In genomic region chr20:62133864-62134263, GRCh38 we compare ENCODE assay signal across 11 cellular contexts. TPM values are rescaled to one million over a fixed set of nuclear protein-coding genes. Genes with fewer than 3 reads are reported as not detected.
DNase-seq lines count a peak whose midpoint lies in the region; ATAC-seq, FAIRE-seq and TF ChIP-seq lines count a peak whose summit lies in the region.
"Had no signal": no experiment of that assay in that cellular context is flagged by ENCODE, and none has a peak within 500 bp of the region (broad histone marks: within the 10 kb centered on the region; RNA-seq: fewer than 3 reads in every experiment).

No MANE protein-coding gene starts in this region.

- TF ChIP-seq EP300 in SK-N-SH (IDR thresholded peaks at IDR 0.05; ENCODE audit: borderline replicate concordance in 1 of 2, low read depth in 1 of 2, low read length in 1 of 2) (no peak), stomach (IDR thresholded peaks at IDR 0.05) (no peak)

- H3K27ac ChIP-seq in SK-N-SH (ENCODE audit: low read depth in 2 of 2, low read length in 1 of 2) = no peak overlapping the region; a peak in 1 of 4 replicates
- no peak overlapping the region for H3K27ac ChIP-seq in foreskin keratinocyte
- H3K27ac ChIP-seq in stomach = peak overlapping the region in 3 of 5 donors; percentile 67 to 76 (median 67)
- H3K27ac ChIP-seq: pancreas had no signal

- no peaks in the 10 kb centered on the region for H3K9me3 Mint-ChIP-seq in activated T-cell treated with anti-CD3 and anti-CD28 coated beads, Interleukin-2, amount 50 U/mL, for 4 hours

- TF ChIP-seq RAD21 in SK-N-SH (IDR thresholded peaks at IDR 0.05; ENCODE audit: low read length) = no peak

- no peak overlapping the region for H2AFZ ChIP-seq in SK-N-SH (ENCODE audit: low read depth)

- no peaks in the 10 kb centered on the region for H3K27me3 ChIP-seq in SK-N-SH (ENCODE audit: insufficient read depth)
- no peaks in the 10 kb centered on the region for H3K27me3 ChIP-seq in foreskin keratinocyte
- H3K27me3 ChIP-seq in stomach = no peaks in the 10 kb centered on the region
- H3K27me3 ChIP-seq: pancreas had no signal

- peaks cover 49 to 94% of the 10 kb centered on the region in 2 experiments for H3K36me3 ChIP-seq in SK-N-SH (replicated peaks in 1 of 2; ENCODE audit: control insufficient read depth in 1 of 2, insufficient read depth in 2 of 2, low read length in 1 of 2)
- H3K36me3 ChIP-seq in stomach = peaks cover 93 to 100% (median 100%) of the 10 kb centered on the region in 4 donors
- H3K36me3 ChIP-seq in mucosa of descending colon (ENCODE audit: low read depth) = peaks cover 8% of the 10 kb centered on the region

- no peaks in the 10 kb centered on the region for H3K27me3 Mint-ChIP-seq in activated T-cell treated with anti-CD3 and anti-CD28 coated beads, Interleukin-2, amount 50 U/mL, for 4 hours (ENCODE audit: low read depth)

- WGBS in SK-N-SH (ENCODE audit: low lambda C conversion rate) = 97% methylated on average over 7 of the region's 12 CpGs
- 80 to 87% (median 85%) methylated on average over 11 to 12 of the region's 12 CpGs for WGBS in stomach, 5 donors

- H3K4me1 ChIP-seq in SK-N-SH (ENCODE audit: control insufficient read depth in 1 of 2, insufficient read depth in 2 of 2, low read depth in 1 of 2, low read length in 1 of 2) = no peaks in the 10 kb centered on the region; a peak in 1 of 4 replicates
- no peaks in the 10 kb centered on the region for H3K4me1 ChIP-seq in foreskin keratinocyte
- peaks cover 5 to 48% (median 14%) of the 10 kb centered on the region in 4 donors for H3K4me1 ChIP-seq in stomach
- H3K4me1 ChIP-seq in mucosa of descending colon (ENCODE audit: low read depth) = no peaks in the 10 kb centered on the region

- no peak for DNase-seq in activated T-cell treated with anti-CD3 and anti-CD28 coated beads, Interleukin-2, amount 50 U/mL, for 4 hours
- DNase-seq in activated T-cell treated with anti-CD3 and anti-CD28 coated beads, Interleukin-2, amount 50 U/mL, for 48 hours = no peak
- DNase-seq in SK-N-SH = peak; percentile 56
- no peak for DNase-seq in foreskin keratinocyte
- no peak for DNase-seq in stomach
- no peak for DNase-seq in COLO668 (lab: John Stamatoyannopoulos, UW; ENCODE audit: unreplicated experiment)
- no peak for DNase-seq in mucosa of descending colon
- no peak for DNase-seq in urothelium cell line (ENCODE audit: low spot score)
- DNase-seq: foreskin fibroblast, NCI-H1105, pancreas had no signal

- H3K9me3 ChIP-seq in SK-N-SH = no peaks in the 10 kb centered on the region
- no peaks in the 10 kb centered on the region for H3K9me3 ChIP-seq in stomach
- H3K9me3 ChIP-seq in mucosa of descending colon = no peaks in the 10 kb centered on the region
- H3K9me3 ChIP-seq: pancreas had no signal

- no peak overlapping the region for H3K4me3 Mint-ChIP-seq in activated T-cell treated with anti-CD3 and anti-CD28 coated beads, Interleukin-2, amount 50 U/mL, for 4 hours

- CTCF ChIA-PET in SK-N-SH (lab: Yijun Ruan, JAX) = interaction anchor here (0.9 to 11.1 kb wide), 5 partner anchors 10 to 124 kb away, joined by 3 to 130 read pairs (median 4); no protein-coding TSS in a partner anchor

- peak; percentile 16 to 25 for ATAC-seq in activated T-cell treated with anti-CD3 and anti-CD28 coated beads, Interleukin-2, amount 50 U/mL, for 4 hours
- ATAC-seq in foreskin keratinocyte (peak; percentile 22), mucosa of descending colon (no peak)

- H3K4me3 ChIP-seq in SK-N-SH (ENCODE audit: low read depth in 2 of 2, low read length in 1 of 2) = no peak overlapping the region
- H3K4me3 ChIP-seq in stomach = no peak overlapping the region
- no peak overlapping the region for H3K4me3 ChIP-seq in mucosa of descending colon
- H3K4me3 ChIP-seq: pancreas had no signal

- H3K79me2 ChIP-seq in SK-N-SH (ENCODE audit: insufficient read depth) = peaks cover 23% of the 10 kb centered on the region; the same call in 1 of the 2 replicates

- TF ChIP-seq POLR2A in stomach (IDR thresholded peaks at IDR 0.05) = no peak

- intact Hi-C loops in stomach (cut with DNase I; ENCODE audit: low total_unique reads) = loop anchor here (5.0 kb wide), 1 partner anchor 122 kb away; no protein-coding TSS in a partner anchor
- intact Hi-C loops in mucosa of descending colon (cut with DNase I, micrococcal nuclease) = no loop called here

- H3K4me2 ChIP-seq in SK-N-SH = no peak overlapping the region

- H3K36me3 Mint-ChIP-seq in activated T-cell treated with anti-CD3 and anti-CD28 coated beads, Interleukin-2, amount 50 U/mL, for 4 hours (ENCODE audit: insufficient read depth) = peaks cover 43% of the 10 kb centered on the region

- no peak overlapping the region for H3K9ac ChIP-seq in SK-N-SH

- H3K9me2 ChIP-seq in SK-N-SH = no peaks in the 10 kb centered on the region

- TF ChIP-seq CTCF in SK-N-SH (IDR thresholded peaks at IDR 0.05) (peak; percentile 28), foreskin keratinocyte (conservative IDR thresholded peaks at IDR 0.05) (peak; percentile 18), stomach (IDR thresholded peaks at IDR 0.05) (no peak), mucosa of descending colon (IDR thresholded peaks at IDR 0.05) (no peak)

- POLR2A ChIA-PET in SK-N-SH (lab: Yijun Ruan, JAX) = interaction anchor here (1.1 kb wide), 1 partner anchor 123 kb away, joined by 3 read pairs; no protein-coding TSS in a partner anchor

- no peak for FAIRE-seq in urothelium cell line (lab: Jason Lieb, UNC)
- FAIRE-seq: pancreas had no signal

- H3F3A ChIP-seq in SK-N-SH (replicated peaks; ENCODE audit: insufficient read depth) = peaks cover 37% of the 10 kb centered on the region

- peaks cover 22% of the 10 kb centered on the region for H3K4me1 Mint-ChIP-seq in activated T-cell treated with anti-CD3 and anti-CD28 coated beads, Interleukin-2, amount 50 U/mL, for 4 hours (ENCODE audit: low read depth)

- peaks cover 49% of the 10 kb centered on the region for H4K20me1 ChIP-seq in SK-N-SH (ENCODE audit: insufficient read depth)

TF ChIP-seq in SK-N-SH, 30 proteins besides CTCF, POLR2A, EP300 and RAD21 (continues in another document):
- no peak for TF ChIP-seq CHD2 (IDR thresholded peaks at IDR 0.05; ENCODE audit: low read length, partially characterized antibody)
- no peak for TF ChIP-seq GABPA (IDR thresholded peaks at IDR 0.05; ENCODE audit: low read depth)
- no peak for TF ChIP-seq SMC3 (IDR thresholded peaks at IDR 0.05; ENCODE audit: low read depth, low read length)
- no peak for TF ChIP-seq NFIC (IDR thresholded peaks at IDR 0.05; ENCODE audit: borderline replicate concordance)
- no peak for TF ChIP-seq TEAD4 (IDR thresholded peaks at IDR 0.05; ENCODE audit: borderline replicate concordance, insufficient read depth)
- TF ChIP-seq RFX5 (IDR thresholded peaks at IDR 0.05; ENCODE audit: low read length) = no peak
- TF ChIP-seq PBX3 (IDR thresholded peaks at IDR 0.05) = no peak
- TF ChIP-seq EZH2phosphoT487 (IDR thresholded peaks at IDR 0.05; ENCODE audit: borderline replicate concordance, low read depth) = no peak
- TF ChIP-seq FOXJ3 (CRISPR knock-in tag; IDR thresholded peaks at IDR 0.05) = no peak
- no peak for TF ChIP-seq TCF12 (IDR thresholded peaks at IDR 0.05)

RNA-seq across cellular contexts. Expression of gene PSMA7, which starts 9.3 kb away (rescaled TPM):
- total RNA-seq in activated T-cell treated with anti-CD3 and anti-CD28 coated beads, Interleukin-2, amount 50 U/mL, for 4 hours = 100 to 1,000 TPM; 651 to 699 (median 689) TPM
- polyA plus RNA-seq in SK-N-SH (2012; rRNA removed) (687 and 801 TPM in 2 replicates), foreskin keratinocyte (474 and 475 TPM in 2 replicates), stomach (100 to 1,000 TPM; 245 to 280 (median 247) TPM)
- polyA plus RNA-seq in SK-N-SH (2012; cell fraction: cytosol; rRNA removed) = 613 and 674 TPM in 2 replicates
- 549 and 666 TPM in 2 replicates for polyA plus RNA-seq in SK-N-SH (2012; cell fraction: nucleus; rRNA removed)
- total RNA-seq in foreskin keratinocyte (365 and 371 TPM in 2 replicates), stomach (100 to 1,000 TPM; 119 to 202 (median 140) TPM), mucosa of descending colon (100 to 1,000 TPM; 129 to 197 (median 194) TPM)

RNA-seq across cellular contexts. Expression of gene SS18L1, which starts 9.7 kb away (rescaled TPM):
- 10 to 100 TPM; 14.4 to 16.1 (median 14.5) TPM for total RNA-seq in activated T-cell treated with anti-CD3 and anti-CD28 coated beads, Interleukin-2, amount 50 U/mL, for 4 hours
- polyA plus RNA-seq in SK-N-SH (2012; rRNA removed) (10.7 and 13.1 TPM in 2 replicates), foreskin keratinocyte (3.1 and 3.6 TPM in 2 replicates), stomach (1 to 10 TPM; 5.5 to 9.6 (median 6.1) TPM)
- 6.1 and 7.6 TPM in 2 replicates for polyA plus RNA-seq in SK-N-SH (2012; cell fraction: cytosol; rRNA removed)
- 38.4 and 51.9 TPM in 2 replicates for polyA plus RNA-seq in SK-N-SH (2012; cell fraction: nucleus; rRNA removed)
- total RNA-seq in foreskin keratinocyte (7.7 and 8.1 TPM in 2 replicates), stomach (10 to 100 TPM in 3 of 5 donors, 1 to 10 TPM in 2; 5.8 to 34.8 (median 13.0) TPM), mucosa of descending colon (10 to 100 TPM; 13.2 to 16.0 (median 14.4) TPM)

RNA-seq across cellular contexts. Expression of gene LSM14B, which starts 11.6 kb away (rescaled TPM):
- total RNA-seq in activated T-cell treated with anti-CD3 and anti-CD28 coated beads, Interleukin-2, amount 50 U/mL, for 4 hours = 10 to 100 TPM; 35.2 to 41.3 (median 40.9) TPM
- polyA plus RNA-seq in SK-N-SH (2012; rRNA removed) = 52.2 and 64.6 TPM in 2 replicates
- polyA plus RNA-seq in SK-N-SH (2012; cell fraction: cytosol; rRNA removed) = 36.9 and 51.7 TPM in 2 replicates
- 45.2 and 49.2 TPM in 2 replicates for polyA plus RNA-seq in SK-N-SH (2012; cell fraction: nucleus; rRNA removed)
- total RNA-seq in foreskin keratinocyte = 24.6 and 24.8 TPM in 2 replicates
- polyA plus RNA-seq in foreskin keratinocyte = 17.5 and 18.1 TPM in 2 replicates
- total RNA-seq in stomach = 10 to 100 TPM in 4 of 5 donors, under 1 TPM in 1; 0.58 to 27.2 (median 15.6) TPM
- 10 to 100 TPM; 14.1 to 18.0 (median 14.9) TPM for polyA plus RNA-seq in stomach
- 10 to 100 TPM; 33.5 to 49.1 (median 36.1) TPM for total RNA-seq in mucosa of descending colon

RNA-seq across cellular contexts. Expression of gene MTG2, which starts 49.0 kb away (rescaled TPM):
- 10 to 100 TPM; 38.3 to 57.6 (median 49.8) TPM for total RNA-seq in activated T-cell treated with anti-CD3 and anti-CD28 coated beads, Interleukin-2, amount 50 U/mL, for 4 hours
- polyA plus RNA-seq in SK-N-SH (2012; rRNA removed) = 36.6 and 42.9 TPM in 2 replicates
- polyA plus RNA-seq in SK-N-SH (2012; cell fraction: cytosol; rRNA removed) = 25.8 and 27.8 TPM in 2 replicates
- polyA plus RNA-seq in SK-N-SH (2012; cell fraction: nucleus; rRNA removed) = 66.8 and 75.1 TPM in 2 replicates
- 29.3 and 35.0 TPM in 2 replicates for total RNA-seq in foreskin keratinocyte
- 35.1 and 46.1 TPM in 2 replicates for polyA plus RNA-seq in foreskin keratinocyte
- total RNA-seq in stomach = 10 to 100 TPM; 13.6 to 77.9 (median 22.8) TPM
- polyA plus RNA-seq in stomach = 10 to 100 TPM; 14.7 to 28.2 (median 19.8) TPM
- total RNA-seq in mucosa of descending colon = 10 to 100 TPM; 28.8 to 34.9 (median 32.6) TPM

Comparison
In these comparisons a context has a peak if more than half of its experiments do, and no peak if none do; other contexts are left out.
1. H3K27ac ChIP-seq: peak in stomach (3 of 5); none in SK-N-SH (0 of 2) and foreskin keratinocyte (single experiment).
2. CTCF ChIP-seq: peak in SK-N-SH (single experiment) and foreskin keratinocyte (single experiment); none in stomach (0 of 7) and mucosa of descending colon (single experiment).